Comparison of ENCODE assay signal across 1 cellular context in genomic region chr7:116196947-116197346, GRCh38.
TF ChIP-seq lines count a peak whose summit lies in the region.

No MANE protein-coding gene starts in this region.

TF ChIP-seq in HEK293, 187 proteins besides CTCF, POLR2A, EP300 and RAD21:
- TF ChIP-seq ZNF266 (tag by site-specific recombination; IDR thresholded peaks at IDR 0.05; ENCODE audit: low read depth): no peak
- TF ChIP-seq SCRT2 (tag by site-specific recombination; IDR thresholded peaks at IDR 0.05): peak; percentile 43
